In genomic region chr2:233114421-233114861, GRCh38 we compare ENCODE assay signal across 16 cellular contexts. TPM values are rescaled to one million over a fixed set of nuclear protein-coding genes. Genes with fewer than 3 reads are reported as not detected.
A peak's percentile ranks its signal among the peaks of the same experiment; 100 is the strongest.
DNase-seq lines count a peak whose midpoint lies in the region; ATAC-seq, FAIRE-seq and TF ChIP-seq lines count a peak whose summit lies in the region.
"Had no signal": no experiment of that assay in that cellular context is flagged by ENCODE, and none has a peak within 500 bp of the region (broad histone marks: within the 10 kb centered on the region; RNA-seq: fewer than 3 reads in every experiment).

No MANE protein-coding gene starts in this region.

- no peak overlapping the region for H3K4me3 ChIP-seq in BLaER1 treated with 17β-estradiol and CSF1 and Interleukin-3, amounts not matched to agents 10 nM and 100 nM
- H3K4me3 ChIP-seq: mucosa of descending colon, SJCRH30 had no signal

- H3K36me3 Mint-ChIP-seq in activated naive CD8-positive, alpha-beta T cell treated with anti-CD3 and anti-CD28 coated beads, Interleukin-2, amount 10 ng/mL, durations not matched to agents 7 days and 5 days = peaks cover 19% of the 10 kb centered on the region
- H3K36me3 Mint-ChIP-seq in natural killer cell treated with Interleukin-12 subunit alpha and Interleukin-12 subunit beta and Interleukin-15 and Interleukin-18, amount 100 ng/mL, for 72 hours = peaks cover 7% of the 10 kb centered on the region

- H3K27ac Mint-ChIP-seq in activated naive CD8-positive, alpha-beta T cell treated with anti-CD3 and anti-CD28 coated beads, Interleukin-2, amount 10 ng/mL, durations not matched to agents 7 days and 5 days = peak overlapping the region; percentile 68
- H3K27ac Mint-ChIP-seq in natural killer cell treated with Interleukin-12 subunit alpha and Interleukin-12 subunit beta and Interleukin-15 and Interleukin-18, amount 100 ng/mL, for 72 hours = peak overlapping the region; percentile 34 to 80
- H3K27ac Mint-ChIP-seq: endodermal cell had no signal

- DNase-seq in GM12891 (ENCODE audit: insufficient read length, low spot score) (no peak), NCI-H2081 (lab: John Stamatoyannopoulos, UW) (no peak)
- peak; percentile 61 for DNase-seq in activated naive CD8-positive, alpha-beta T cell treated with anti-CD3 and anti-CD28 coated beads, Interleukin-2, amount 10 ng/mL, durations not matched to agents 7 days and 5 days
- DNase-seq in natural killer cell treated with Interleukin-12 subunit alpha and Interleukin-12 subunit beta and Interleukin-15 and Interleukin-18, amount 100 ng/mL, for 72 hours (ENCODE audit: low spot score) = no peak
- DNase-seq: activated CD4-positive, alpha-beta T cell treated with anti-CD3 and anti-CD28 coated beads, Interleukin-2, amount 50 U/mL, for 1 hour; endodermal cell; hypothalamus; mucosa of descending colon; NCI-H187; NCI-H524; SJCRH30; stimulated activated CD4-positive, alpha-beta T cell treated with anti-CD3 and anti-CD28 coated beads, Interleukin-12 subunit alpha, Interleukin-12 subunit beta, amount 100 ng/mL, for 4 hours had no signal

- H3K27ac ChIP-seq in BLaER1 treated with 17β-estradiol and CSF1 and Interleukin-3, amounts not matched to agents 10 nM and 100 nM = peak overlapping the region in 10 of 11 experiments; percentile 12 to 63 (median 36); a peak in 12 of 22 replicates
- H3K27ac ChIP-seq: SJCRH30 had no signal

- peak; percentile 48 for FAIRE-seq in GM12891 (lab: Jason Lieb, UNC)

- no peak for TF ChIP-seq POLR2A in GM12891 (IDR thresholded peaks at IDR 0.05; ENCODE audit: low read depth, low read length)

- H3K4me1 Mint-ChIP-seq in activated naive CD8-positive, alpha-beta T cell treated with anti-CD3 and anti-CD28 coated beads, Interleukin-2, amount 10 ng/mL, durations not matched to agents 7 days and 5 days = peaks cover 45% of the 10 kb centered on the region
- peaks cover 67 to 72% of the 10 kb centered on the region in 2 donors for H3K4me1 Mint-ChIP-seq in natural killer cell treated with Interleukin-12 subunit alpha and Interleukin-12 subunit beta and Interleukin-15 and Interleukin-18, amount 100 ng/mL, for 72 hours (ENCODE audit: low read depth in 2 of 2)

- no peaks in the 10 kb centered on the region for H3K9me3 Mint-ChIP-seq in activated naive CD8-positive, alpha-beta T cell treated with anti-CD3 and anti-CD28 coated beads, Interleukin-2, amount 10 ng/mL, durations not matched to agents 7 days and 5 days
- H3K9me3 Mint-ChIP-seq in natural killer cell treated with Interleukin-12 subunit alpha and Interleukin-12 subunit beta and Interleukin-15 and Interleukin-18, amount 100 ng/mL, for 72 hours = no peaks in the 10 kb centered on the region
- H3K9me3 Mint-ChIP-seq: endodermal cell had no signal

- ATAC-seq in activated naive CD8-positive, alpha-beta T cell treated with anti-CD3 and anti-CD28 coated beads, Interleukin-2, amount 10 ng/mL, durations not matched to agents 7 days and 5 days (ENCODE audit: low read depth) = peak; percentile 72
- ATAC-seq in natural killer cell treated with Interleukin-12 subunit alpha and Interleukin-12 subunit beta and Interleukin-15 and Interleukin-18, amount 100 ng/mL, for 72 hours = peak; percentile 60 to 62
- ATAC-seq in GM21367 (IDR thresholded peaks at IDR 0.05; ENCODE audit: unreplicated experiment) = no peak
- no peak for ATAC-seq in HG02759 (IDR thresholded peaks at IDR 0.05; ENCODE audit: unreplicated experiment)
- ATAC-seq in HG02870 (IDR thresholded peaks at IDR 0.05; ENCODE audit: unreplicated experiment) = no peak
- ATAC-seq: mucosa of descending colon had no signal

- peaks cover 36 to 75% (median 44%) of the 10 kb centered on the region in 11 experiments for H3K36me3 ChIP-seq in BLaER1 treated with 17β-estradiol and CSF1 and Interleukin-3, amounts not matched to agents 10 nM and 100 nM
- H3K36me3 ChIP-seq: SJCRH30 had no signal

- H3K4me1 ChIP-seq in BLaER1 treated with 17β-estradiol and CSF1 and Interleukin-3, amounts not matched to agents 10 nM and 100 nM = peaks cover 44 to 77% (median 60%) of the 10 kb centered on the region in 10 experiments
- H3K4me1 ChIP-seq: SJCRH30 had no signal

- H3K4me3 Mint-ChIP-seq in activated naive CD8-positive, alpha-beta T cell treated with anti-CD3 and anti-CD28 coated beads, Interleukin-2, amount 10 ng/mL, durations not matched to agents 7 days and 5 days = peak overlapping the region; percentile 18
- H3K4me3 Mint-ChIP-seq in natural killer cell treated with Interleukin-12 subunit alpha and Interleukin-12 subunit beta and Interleukin-15 and Interleukin-18, amount 100 ng/mL, for 72 hours = peak overlapping the region; percentile 18
- H3K4me3 Mint-ChIP-seq: endodermal cell had no signal

- H4K20me1 ChIP-seq in BLaER1 treated with 17β-estradiol and CSF1 and Interleukin-3, amounts not matched to agents 10 nM and 100 nM = peaks cover 96 to 100% (median 100%) of the 10 kb centered on the region in 11 experiments

- no peaks in the 10 kb centered on the region for H3K9me3 ChIP-seq in BLaER1 treated with 17β-estradiol and CSF1 and Interleukin-3, amounts not matched to agents 10 nM and 100 nM (replicated peaks in 1 of 11)
- H3K9me3 ChIP-seq: mucosa of descending colon, SJCRH30 had no signal

- peak overlapping the region; percentile 19 to 79 (median 53); a peak in 21 of 22 replicates for H3K4me2 ChIP-seq in BLaER1 treated with 17β-estradiol and CSF1 and Interleukin-3, amounts not matched to agents 10 nM and 100 nM

- H3K9ac ChIP-seq in BLaER1 treated with 17β-estradiol and CSF1 and Interleukin-3, amounts not matched to agents 10 nM and 100 nM = peak overlapping the region in 9 of 11 experiments; percentile 7 to 62 (median 41); a peak in 9 of 22 replicates

- POLR2A ChIA-PET in activated naive CD8-positive, alpha-beta T cell treated with anti-CD3 and anti-CD28 coated beads, Interleukin-2, amount 10 ng/mL, durations not matched to agents 7 days and 5 days (lab: Charles Lee) = interaction anchor here (1.8 kb wide), 1 partner anchor 54 kb away, joined by 7 read pairs; the partner anchor contains the start of gene INPP5D

- no peaks in the 10 kb centered on the region for H3K27me3 ChIP-seq in BLaER1 treated with 17β-estradiol and CSF1 and Interleukin-3, amounts not matched to agents 10 nM and 100 nM
- H3K27me3 ChIP-seq: SJCRH30 had no signal

- H3K27me3 Mint-ChIP-seq in activated naive CD8-positive, alpha-beta T cell treated with anti-CD3 and anti-CD28 coated beads, Interleukin-2, amount 10 ng/mL, durations not matched to agents 7 days and 5 days = no peaks in the 10 kb centered on the region
- H3K27me3 Mint-ChIP-seq in natural killer cell treated with Interleukin-12 subunit alpha and Interleukin-12 subunit beta and Interleukin-15 and Interleukin-18, amount 100 ng/mL, for 72 hours = no peaks in the 10 kb centered on the region

TF ChIP-seq in GM12891, 5 proteins besides CTCF, POLR2A, EP300 and RAD21:
- TF ChIP-seq POLR2AphosphoS5 (IDR thresholded peaks at IDR 0.05; ENCODE audit: low read depth, low read length) (no peak), PAX5 (IDR thresholded peaks at IDR 0.05; ENCODE audit: insufficient read depth, low read length, severe bottlenecking) (no peak), POU2F2 (IDR thresholded peaks at IDR 0.05; ENCODE audit: low read depth, low read length) (no peak), SPI1 (IDR thresholded peaks at IDR 0.05; ENCODE audit: low read depth, low read length) (no peak), TAF1 (IDR thresholded peaks at IDR 0.05; ENCODE audit: low read depth, low read length) (no peak)

RNA-seq across cellular contexts. Expression of gene INPP5D, which starts 54.3 kb away (rescaled TPM):
- 62.2 TPM for polyA plus RNA-seq in GM12891 (2012; ENCODE audit: low read depth, missing spikeins)
- 100 to 1,000 TPM; 129 to 135 TPM for total RNA-seq in activated naive CD8-positive, alpha-beta T cell treated with anti-CD3 and anti-CD28 coated beads, Interleukin-2, amount 10 ng/mL, durations not matched to agents 7 days and 5 days
- total RNA-seq in natural killer cell treated with Interleukin-12 subunit alpha and Interleukin-12 subunit beta and Interleukin-15 and Interleukin-18, amount 100 ng/mL, for 72 hours = 100 to 1,000 TPM; 136 to 155 TPM

Comparison
In these comparisons a context has a peak if more than half of its experiments do, and no peak if none do; other contexts are left out.
1. ATAC-seq: peak in activated naive CD8-positive, alpha-beta T cell treated with anti-CD3 and anti-CD28 coated beads, Interleukin-2, amount 10 ng/mL, durations not matched to agents 7 days and 5 days (single experiment) and natural killer cell treated with Interleukin-12 subunit alpha and Interleukin-12 subunit beta and Interleukin-15 and Interleukin-18, amount 100 ng/mL, for 72 hours (2 of 2); none in GM21367 (single experiment), HG02759 (single experiment) and HG02870 (single experiment).